In the genomic region with DNA sequence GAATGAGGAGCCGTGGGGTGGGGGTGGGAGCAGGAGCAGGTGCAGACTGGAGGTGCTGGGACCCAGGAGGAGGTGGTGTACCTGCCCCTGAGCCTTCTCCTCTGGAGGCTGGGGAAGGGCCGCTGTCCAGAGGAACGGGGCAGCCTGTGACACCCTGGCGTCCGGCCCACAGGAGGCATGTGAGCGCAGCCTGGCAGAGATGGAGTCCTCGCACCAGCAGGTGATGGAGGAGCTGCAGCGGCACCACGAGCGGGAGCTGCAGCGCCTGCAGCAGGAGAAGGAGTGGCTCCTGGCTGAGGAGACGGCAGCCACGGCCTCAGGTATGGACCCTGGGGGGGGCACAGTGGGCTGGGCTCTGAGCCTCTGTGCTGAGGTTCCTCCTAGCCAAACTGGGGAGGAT, we compare ENCODE assay signal across 16 cellular contexts. TPM values are rescaled to one million over a fixed set of nuclear protein-coding genes. Genes with fewer than 3 reads are reported as not detected.
DNase-seq lines count a peak whose midpoint lies in the region; ATAC-seq and TF ChIP-seq lines count a peak whose summit lies in the region.
"Had no signal": no experiment of that assay in that cellular context is flagged by ENCODE, and none has a peak within 500 bp of the region (broad histone marks: within the 10 kb centered on the region; RNA-seq: fewer than 3 reads in every experiment).

No MANE protein-coding gene starts in this region.

- TF ChIP-seq POLR2A in breast epithelium (IDR thresholded peaks at IDR 0.05) = no peak

- in situ Hi-C loops in Panc1 (cut with HindIII; ENCODE audit: low pct_unique_long_range_greater_than_20kb, low sequenced_read_pairs) = no loop called here

- H3K27ac Mint-ChIP-seq in endothelial cell (ENCODE audit: unreplicated experiment) = no peak overlapping the region
- H3K27ac Mint-ChIP-seq: CD8-positive, alpha-beta memory T cell had no signal

- no peaks in the 10 kb centered on the region for H3K4me1 Mint-ChIP-seq in endothelial cell (ENCODE audit: unreplicated experiment)
- H3K4me1 Mint-ChIP-seq: CD8-positive, alpha-beta memory T cell had no signal

- no peaks in the 10 kb centered on the region for H3K27me3 ChIP-seq in Panc1 (ENCODE audit: control insufficient read depth, insufficient read depth, low read length)
- H3K27me3 ChIP-seq in right cardiac atrium (ENCODE audit: control insufficient read depth, insufficient read depth) = no peaks in the 10 kb centered on the region
- no peaks in the 10 kb centered on the region for H3K27me3 ChIP-seq in breast epithelium

- ATAC-seq in Panc1 (peak; percentile 37; the same call in 1 of the 2 replicates), right cardiac atrium (peak; percentile 49 to 68), GM18873 (IDR thresholded peaks at IDR 0.05; ENCODE audit: low FRiP score, unreplicated experiment) (no peak)

- H3K4me1 ChIP-seq in Panc1 (ENCODE audit: control insufficient read depth, insufficient read depth, low read length) = peaks cover 4% of the 10 kb centered on the region
- no peaks in the 10 kb centered on the region for H3K4me1 ChIP-seq in right cardiac atrium (ENCODE audit: control insufficient read depth, insufficient read depth, low read length)
- H3K4me1 ChIP-seq in breast epithelium = no peaks in the 10 kb centered on the region

- no TSS peak for BruUV-seq in Panc1 (replicated peaks; lab: Mats Ljungman, UMichigan)

- H3K27ac ChIP-seq in Panc1 (ENCODE audit: low read length) (no peak overlapping the region), right cardiac atrium (ENCODE audit: low read length) (peak overlapping the region; percentile 47), breast epithelium (no peak overlapping the region)

- H3K4me3 ChIP-seq in Panc1 (ENCODE audit: low read depth in 2 of 2, low read length in 2 of 2) (no peak overlapping the region), right cardiac atrium (ENCODE audit: low read length) (no peak overlapping the region), breast epithelium (no peak overlapping the region)

- H3K36me3 Mint-ChIP-seq in endothelial cell (ENCODE audit: low read depth, unreplicated experiment) = peaks cover 32% of the 10 kb centered on the region

- peaks cover 7% of the 10 kb centered on the region for H3K27me3 Mint-ChIP-seq in endothelial cell (ENCODE audit: unreplicated experiment)
- H3K27me3 Mint-ChIP-seq: CD8-positive, alpha-beta memory T cell had no signal

- H3K9me3 Mint-ChIP-seq in endothelial cell (ENCODE audit: unreplicated experiment) = no peaks in the 10 kb centered on the region
- H3K9me3 Mint-ChIP-seq: CD8-positive, alpha-beta memory T cell had no signal

- H3K36me3 ChIP-seq in Panc1 (ENCODE audit: control insufficient read depth, insufficient read depth, low read length) (no peaks in the 10 kb centered on the region), breast epithelium (no peaks in the 10 kb centered on the region)

- H3K9me3 ChIP-seq in Panc1 (ENCODE audit: control insufficient read depth, insufficient read depth, low read depth, low read length) = no peaks in the 10 kb centered on the region
- no peaks in the 10 kb centered on the region for H3K9me3 ChIP-seq in right cardiac atrium (ENCODE audit: control insufficient read depth, low read length)
- no peaks in the 10 kb centered on the region for H3K9me3 ChIP-seq in breast epithelium

- CTCF ChIA-PET in Panc1 (lab: Charles Lee) = no interaction called here

- WGBS in right cardiac atrium = 81% methylated on average over 13 of the region's 13 CpGs

- POLR2A ChIA-PET in Panc1 (lab: Charles Lee) = no interaction called here

- intact Hi-C loops in Panc1 (cut with micrococcal nuclease; ENCODE audit: unreplicated experiment) (no loop called here), right cardiac atrium (cut with DNase I) (no loop called here), breast epithelium (cut with DNase I; ENCODE audit: low total_unique reads) (no loop called here)

- no peak for DNase-seq in Panc1 (ENCODE audit: low read depth, low spot score)
- DNase-seq in endothelial cell (ENCODE audit: low spot score) = no peak
- peak; percentile 51 to 87 (median 85) for DNase-seq in right cardiac atrium
- no peak for DNase-seq in SW 1271 (lab: John Stamatoyannopoulos, UW)
- DNase-seq in NCI-H748 (lab: John Stamatoyannopoulos, UW; ENCODE audit: unreplicated experiment) = no peak
- no peak for DNase-seq in breast epithelium (ENCODE audit: low spot score in 2 of 2)
- DNase-seq: CD8-positive, alpha-beta memory T cell; Karpas-422; NCI-H146; NCI-H2029 treated with DMSO at 0.1 percent for 48 hours; NCI-H2171 treated with DMSO at 0.1 percent for 48 hours; NCI-H446 treated with DMSO at 0.1 percent for 48 hours; NCI-H748 treated with DMSO at 0.1 percent for 48 hours; OCI-M1 had no signal

- no peak for TF ChIP-seq CTCF in Panc1 (IDR thresholded peaks at IDR 0.05)
- no peak for TF ChIP-seq CTCF in endothelial cell (IDR thresholded peaks at IDR 0.05; ENCODE audit: unreplicated experiment)
- no peak for TF ChIP-seq CTCF in breast epithelium (IDR thresholded peaks at IDR 0.05)

- peak overlapping the region; percentile 25 for H3K4me3 Mint-ChIP-seq in endothelial cell (ENCODE audit: unreplicated experiment)
- H3K4me3 Mint-ChIP-seq: CD8-positive, alpha-beta memory T cell had no signal

RNA-seq across cellular contexts. Expression of a gene that starts 42.2 kb away (rescaled TPM):
- total RNA-seq in Panc1 (2021; ENCODE audit: unreplicated experiment) (11.2 TPM), endothelial cell (ENCODE audit: unreplicated experiment) (4.1 TPM), right cardiac atrium (10 to 100 TPM; 10.3 to 20.2 (median 15.3) TPM), breast epithelium (10 to 100 TPM; 17.3 to 23.7 (median 21.6) TPM)
- polyA plus RNA-seq in Panc1 (2012; ENCODE audit: insufficient read length) = 10.0 TPM
- polyA plus RNA-seq in right cardiac atrium = 19.5 TPM

RNA-seq across cellular contexts. Expression of a gene that starts 57.7 kb away (rescaled TPM):
- not detected for total RNA-seq in Panc1 (2021; ENCODE audit: unreplicated experiment)
- polyA plus RNA-seq in Panc1 (2012; ENCODE audit: insufficient read length) = not detected
- not detected for total RNA-seq in endothelial cell (ENCODE audit: unreplicated experiment)
- not detected for total RNA-seq in right cardiac atrium
- not detected for polyA plus RNA-seq in right cardiac atrium
- total RNA-seq in breast epithelium = under 1 TPM in 1 of 3 donors, not detected in 2; 0.44 TPM
- total RNA-seq: CD8-positive, alpha-beta memory T cell; RPMI7951 had no signal
- polyA plus RNA-seq: CD8-positive, alpha-beta memory T cell had no signal

Comparison
In these comparisons a context has a peak if more than half of its experiments do, and no peak if none do; other contexts are left out.
1. DNase-seq: peak in right cardiac atrium (3 of 3); none in Panc1 (single experiment), endothelial cell (single experiment), SW 1271 (0 of 2), NCI-H748 (single experiment) and breast epithelium (0 of 2).